ENCODE assay signal across 14 cellular contexts in genomic region chr17:79862259-79862658, GRCh38. TPM values are rescaled to one million over a fixed set of nuclear protein-coding genes. Genes with fewer than 3 reads are reported as not detected.
DNase-seq lines count a peak whose midpoint lies in the region; ATAC-seq, FAIRE-seq and TF ChIP-seq lines count a peak whose summit lies in the region.
"Had no signal": no experiment of that assay in that cellular context is flagged by ENCODE, and none has a peak within 500 bp of the region (broad histone marks: within the 10 kb centered on the region; RNA-seq: fewer than 3 reads in every experiment).

No MANE protein-coding gene starts in this region.

- H3K9me3 ChIP-seq in BLaER1 treated with 17β-estradiol and CSF1 and Interleukin-3, amounts not matched to agents 10 nM and 100 nM (replicated peaks in 1 of 11) = no peaks in the 10 kb centered on the region
- H3K9me3 ChIP-seq in H1 (ENCODE audit: insufficient read depth in 2 of 2, low read depth in 1 of 2, low read length in 1 of 2) (no peaks in the 10 kb centered on the region), right lobe of liver (no peaks in the 10 kb centered on the region)
- H3K9me3 ChIP-seq: Caco-2 had no signal

- TF ChIP-seq RAD21 in H1 (IDR thresholded peaks at IDR 0.05 in 1 of 2, conservative IDR thresholded peaks at IDR 0.05 in 1 of 2; ENCODE audit: low read depth in 2 of 2, low read length in 2 of 2) = no peak

- TF ChIP-seq POLR2A in H1 (IDR thresholded peaks at IDR 0.05; ENCODE audit: control extremely low read depth in 1 of 2, low read depth in 2 of 2, low read length in 2 of 2) = no peak
- no peak for TF ChIP-seq POLR2A in right lobe of liver (IDR thresholded peaks at IDR 0.05)
- no peak for TF ChIP-seq POLR2A in GM12891 (IDR thresholded peaks at IDR 0.05; ENCODE audit: low read depth, low read length)

- no peak for FAIRE-seq in H1 (lab: Jason Lieb, UNC)
- FAIRE-seq in GM12891 (lab: Jason Lieb, UNC) = no peak

- no peaks in the 10 kb centered on the region for H3K36me3 ChIP-seq in BLaER1 treated with 17β-estradiol and CSF1 and Interleukin-3, amounts not matched to agents 10 nM and 100 nM
- H3K36me3 ChIP-seq in H1 (ENCODE audit: control insufficient read depth in 2 of 4, insufficient read depth in 4 of 4, low read length in 3 of 4) (no peaks in the 10 kb centered on the region), right lobe of liver (no peaks in the 10 kb centered on the region)

- peak overlapping the region in 9 of 11 experiments; percentile 29 to 87 (median 79); a peak in 17 of 22 replicates for H3K4me2 ChIP-seq in BLaER1 treated with 17β-estradiol and CSF1 and Interleukin-3, amounts not matched to agents 10 nM and 100 nM
- no peak overlapping the region for H3K4me2 ChIP-seq in H1 (ENCODE audit: insufficient read depth in 1 of 2, low read depth in 2 of 2, low read length in 2 of 2)
- H3K4me2 ChIP-seq: GM23338 had no signal

- H3K23ac ChIP-seq in H1 (ENCODE audit: insufficient read length) = no peak overlapping the region

- no peak overlapping the region for H4K8ac ChIP-seq in H1 (ENCODE audit: extremely low read depth, insufficient read depth, low read length)

- peak overlapping the region; percentile 81; the same call in 1 of the 2 replicates for H2BK15ac ChIP-seq in H1 (ENCODE audit: low read length)

- 83% methylated on average over 5 of the region's 5 CpGs; no CpG with 5 or more reads in 1 of the 2 experiments for WGBS in H1 (ENCODE audit: extremely low coverage in 1 of 2, insufficient coverage in 1 of 2, insufficient read length in 1 of 2, insufficient replicate concordance in 2 of 2, low coverage in 1 of 2, low lambda C conversion rate in 2 of 2, missing lambda C conversion rate in 1 of 2), 2 experiments
- 38% methylated on average over 4 of the region's 5 CpGs for WGBS in right lobe of liver (ENCODE audit: insufficient coverage, low coverage, low lambda C conversion rate, missing lambda C conversion rate)

- H3K4me3 ChIP-seq in BLaER1 treated with 17β-estradiol and CSF1 and Interleukin-3, amounts not matched to agents 10 nM and 100 nM = no peak overlapping the region
- no peak overlapping the region for H3K4me3 ChIP-seq in H1 (ENCODE audit: extremely low read depth in 1 of 4, insufficient read depth in 2 of 4, low read depth in 3 of 4, low read length in 4 of 4)
- no peak overlapping the region for H3K4me3 ChIP-seq in right lobe of liver
- H3K4me3 ChIP-seq: GM23338 had no signal

- no peak overlapping the region for H4K91ac ChIP-seq in H1 (replicated peaks; ENCODE audit: insufficient read length, low read length)

- 0 out of 2 replicates have a peak overlapping the region, but pooled peaks have one; percentile 82 for H2AK5ac ChIP-seq in H1 (ENCODE audit: low read depth, low read length)

- H3K79me1 ChIP-seq in H1 (ENCODE audit: low read depth, low read length) = no peaks in the 10 kb centered on the region

- ATAC-seq in right lobe of liver (peak; percentile 50 to 74 (median 58)), GM19023 (IDR thresholded peaks at IDR 0.05; ENCODE audit: unreplicated experiment) (no peak)
- ATAC-seq: CD8-positive, alpha-beta T cell had no signal

- no peak overlapping the region for H3K4ac ChIP-seq in H1 (replicated peaks; ENCODE audit: insufficient read length, low read depth, low read length)

- intact Hi-C loops in right lobe of liver (cut with DNase I) = no loop called here

- no peak overlapping the region for H3K27ac ChIP-seq in BLaER1 treated with 17β-estradiol and CSF1 and Interleukin-3, amounts not matched to agents 10 nM and 100 nM
- no peak overlapping the region for H3K27ac ChIP-seq in H1 (ENCODE audit: low read depth, low read length)
- H3K27ac ChIP-seq in right lobe of liver = no peak overlapping the region

- peak overlapping the region in 1 of 11 experiments; percentile 14; a peak in 1 of 22 replicates for H3K9ac ChIP-seq in BLaER1 treated with 17β-estradiol and CSF1 and Interleukin-3, amounts not matched to agents 10 nM and 100 nM
- H3K9ac ChIP-seq in H1 (replicated peaks in 1 of 4; ENCODE audit: extremely low read depth in 1 of 4, low read depth in 3 of 4, low read length in 3 of 4) = no peak overlapping the region

- H2BK20ac ChIP-seq in H1 (ENCODE audit: low read length) = peak overlapping the region; percentile 61; the same call in 1 of the 2 replicates

- POLR2A ChIA-PET in H1 (lab: Charles Lee; ENCODE audit: partially characterized antibody) = interaction anchor here (0.8 to 1.0 kb wide), 2 partner anchors 26 to 59 kb away, joined by 3 read pairs; no protein-coding TSS in a partner anchor

- H4K20me1 ChIP-seq in BLaER1 treated with 17β-estradiol and CSF1 and Interleukin-3, amounts not matched to agents 10 nM and 100 nM = peaks cover 0 to 4% (median 0%) of the 10 kb centered on the region in 11 experiments; a peak in 1 of 22 replicates
- no peaks in the 10 kb centered on the region for H4K20me1 ChIP-seq in H1 (replicated peaks in 1 of 2; ENCODE audit: control insufficient read depth in 1 of 2, insufficient read depth in 2 of 2, low read length in 2 of 2)

- DNase-seq in H1 (ENCODE audit: low read depth in 1 of 2, low spot score in 2 of 2) (no peak), right lobe of liver (no peak), retina (peak; percentile 8), GM12891 (ENCODE audit: insufficient read length, low spot score) (no peak), pons (ENCODE audit: low spot score) (no peak)
- no peak for DNase-seq in stimulated activated CD4-positive, alpha-beta T cell treated with anti-CD3 and anti-CD28 coated beads, Interleukin-2, amount 100 ng/mL, for 24 hours
- DNase-seq: ACHN, Caco-2, GF-D8, H9 had no signal

- peaks cover 0 to 31% (median 17%) of the 10 kb centered on the region in 10 experiments; a peak in 16 of 20 replicates for H3K4me1 ChIP-seq in BLaER1 treated with 17β-estradiol and CSF1 and Interleukin-3, amounts not matched to agents 10 nM and 100 nM
- H3K4me1 ChIP-seq in H1 (replicated peaks in 1 of 4; ENCODE audit: control insufficient read depth in 3 of 4, insufficient read depth in 4 of 4, low read length in 3 of 4) = peaks cover 0 to 10% (median 6%) of the 10 kb centered on the region in 4 experiments; a peak in 4 of 7 replicates
- no peaks in the 10 kb centered on the region for H3K4me1 ChIP-seq in right lobe of liver

- CTCF ChIA-PET in H1 (lab: Charles Lee; ENCODE audit: partially characterized antibody) = interaction anchor here (1.5 kb wide), 1 partner anchor 25 kb away, joined by 5 read pairs; no protein-coding TSS in a partner anchor

- peak overlapping the region; percentile 75; the same call in 1 of the 2 replicates for H2BK12ac ChIP-seq in H1 (ENCODE audit: low read depth, low read length)

- H3K23me2 ChIP-seq in H1 (ENCODE audit: low read depth, low read length) = peaks cover 2% of the 10 kb centered on the region; the same call in 1 of the 2 replicates

- no peaks in the 10 kb centered on the region for H3K79me2 ChIP-seq in H1 (ENCODE audit: control insufficient read depth in 1 of 2, insufficient read depth in 2 of 2, low read length in 2 of 2)

- TF ChIP-seq CTCF in H1 (IDR thresholded peaks at IDR 0.05; ENCODE audit: control extremely low read depth in 1 of 3, insufficient read depth in 1 of 3, low read depth in 1 of 3, low read length in 3 of 3) = no peak
- no peak for TF ChIP-seq CTCF in right lobe of liver (IDR thresholded peaks at IDR 0.05)

- H2BK120ac ChIP-seq in H1 (replicated peaks; ENCODE audit: low read depth, low read length) = no peak overlapping the region

- H3K14ac ChIP-seq in H1 (ENCODE audit: insufficient read length) = no peak overlapping the region

- no peak overlapping the region for H3K56ac ChIP-seq in H1 (replicated peaks; ENCODE audit: insufficient read length, low read depth, low read length)

- TF ChIP-seq EP300 in H1 (IDR thresholded peaks at IDR 0.05; ENCODE audit: borderline replicate concordance in 1 of 2, low read depth in 2 of 2, low read length in 2 of 2) = no peak

- H2BK5ac ChIP-seq in H1 (ENCODE audit: low read depth, low read length) = no peak overlapping the region

- H3K18ac ChIP-seq in H1 (ENCODE audit: extremely low read depth, low read length) = no peak overlapping the region

- no peak overlapping the region for H4K5ac ChIP-seq in H1 (ENCODE audit: insufficient read length, low read depth, low read length)

- no peak overlapping the region for H2AFZ ChIP-seq in H1 (ENCODE audit: low read length)
- H2AFZ ChIP-seq: GM23338 had no signal

- peaks cover 0 to 8% (median 0%) of the 10 kb centered on the region in 11 experiments; a peak in 2 of 22 replicates for H3K27me3 ChIP-seq in BLaER1 treated with 17β-estradiol and CSF1 and Interleukin-3, amounts not matched to agents 10 nM and 100 nM
- H3K27me3 ChIP-seq in H1 (replicated peaks in 1 of 4; ENCODE audit: control insufficient read depth in 3 of 4, extremely low read depth in 1 of 4, insufficient read depth in 3 of 4, low read length in 3 of 4) = peaks cover 0 to 2% (median 0%) of the 10 kb centered on the region in 4 experiments; a peak in 1 of 7 replicates
- H3K27me3 ChIP-seq in right lobe of liver = no peaks in the 10 kb centered on the region

TF ChIP-seq in H1, 55 proteins besides CTCF, POLR2A, EP300 and RAD21 (continues in another document):
- TF ChIP-seq HDAC6 (IDR thresholded peaks at IDR 0.05; ENCODE audit: low read depth, low read length) = no peak
- TF ChIP-seq, protein P1, sequence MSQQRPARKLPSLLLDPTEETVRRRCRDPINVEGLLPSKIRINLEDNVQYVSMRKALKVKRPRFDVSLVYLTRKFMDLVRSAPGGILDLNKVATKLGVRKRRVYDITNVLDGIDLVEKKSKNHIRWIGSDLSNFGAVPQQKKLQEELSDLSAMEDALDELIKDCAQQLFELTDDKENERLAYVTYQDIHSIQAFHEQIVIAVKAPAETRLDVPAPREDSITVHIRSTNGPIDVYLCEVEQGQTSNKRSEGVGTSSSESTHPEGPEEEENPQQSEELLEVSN (IDR thresholded peaks at IDR 0.05) = no peak

TF ChIP-seq in GM12891, 5 proteins besides CTCF, POLR2A, EP300 and RAD21:
- TF ChIP-seq POLR2AphosphoS5 (IDR thresholded peaks at IDR 0.05; ENCODE audit: low read depth, low read length) = no peak
- no peak for TF ChIP-seq PAX5 (IDR thresholded peaks at IDR 0.05; ENCODE audit: insufficient read depth, low read length, severe bottlenecking)
- TF ChIP-seq TAF1 (IDR thresholded peaks at IDR 0.05; ENCODE audit: low read depth, low read length) = no peak
- no peak for TF ChIP-seq SPI1 (IDR thresholded peaks at IDR 0.05; ENCODE audit: low read depth, low read length)
- no peak for TF ChIP-seq POU2F2 (IDR thresholded peaks at IDR 0.05; ENCODE audit: low read depth, low read length)
TF ChIP-seq in GM12891: peak in this region for 0.

RNA-seq across cellular contexts. Expression of gene CBX4, which starts 23.0 kb away (rescaled TPM):
- 3.2 and 4.0 TPM in 2 replicates for total RNA-seq in H1 (2021; fragmentation: NEBNext Ultra II Directional; extraction: Animal tissue kit (Norgen Biotek cat#: 25700))
- polyA plus RNA-seq in H1 (2011; rRNA removed) = 1.8 and 3.6 TPM in 2 replicates
- polyA plus RNA-seq in H1 (2011; cell fraction: cytosol; rRNA removed) = 3.5 TPM
- polyA plus RNA-seq in H1 (2011; cell fraction: nucleus; rRNA removed) = 5.3 TPM
- 0.79 to 2.9 TPM (median 2.4 TPM) in 4 replicates for polyA plus RNA-seq in H1 (2012, experiment 1 of 2)
- 1.8 TPM for polyA plus RNA-seq in H1 (2012, experiment 2 of 2)
- polyA plus RNA-seq in H1 (2013, experiment 1 of 2) = 2.0 TPM
- 1.9 TPM for polyA plus RNA-seq in H1 (2013, experiment 2 of 2)
- 1.9 and 3.6 TPM in 2 replicates for polyA minus RNA-seq in H1 (2011; rRNA and poly(A)+ RNA removed)
- 13.8 TPM for polyA minus RNA-seq in H1 (2011; cell fraction: cytosol; rRNA and poly(A)+ RNA removed)
- 6.5 TPM for polyA minus RNA-seq in H1 (2011; cell fraction: nucleus; rRNA and poly(A)+ RNA removed)
- total RNA-seq in right lobe of liver = 10 to 100 TPM in 5 of 6 experiments, 1 to 10 TPM in 1; 8.9 to 21.9 (median 15.1) TPM
- 17.1 TPM for polyA plus RNA-seq in GM12891 (2012; ENCODE audit: low read depth, missing spikeins)

Comparison
In these comparisons a context has a peak if more than half of its experiments do, and no peak if none do; other contexts are left out.
1. H3K4me2 ChIP-seq: peak in BLaER1 treated with 17β-estradiol and CSF1 and Interleukin-3, amounts not matched to agents 10 nM and 100 nM (9 of 11); none in H1 (0 of 2).